8 cellular contexts compared by ENCODE assay signal in genomic region chrX:134548844-134549205, GRCh38.
DNase-seq lines count a peak whose midpoint lies in the region; ATAC-seq and TF ChIP-seq lines count a peak whose summit lies in the region.

No MANE protein-coding gene starts in this region.

- H4K20me1 ChIP-seq in BLaER1, result peaks cover 57% of the 10 kb centered on the region

- peaks cover 45% of the 10 kb centered on the region for H3K27me3 Mint-ChIP-seq in dendritic cell treated with granulocyte-macrophage colony-stimulating factor and Interleukin-4, amounts not matched to agents 40 ng/mL and 50 ng/mL, for 4 days
- peaks cover 44% of the 10 kb centered on the region for H3K27me3 Mint-ChIP-seq in neural crest cell (ENCODE audit: low read depth)

- H3K4me1 Mint-ChIP-seq in dendritic cell treated with granulocyte-macrophage colony-stimulating factor and Interleukin-4, amounts not matched to agents 40 ng/mL and 50 ng/mL, for 4 days (ENCODE audit: low read depth), result peaks cover 31% of the 10 kb centered on the region
- peaks cover 35% of the 10 kb centered on the region for H3K4me1 Mint-ChIP-seq in neural crest cell

- peaks cover 18% of the 10 kb centered on the region; the same call in 1 of the 2 replicates for H3K4me1 ChIP-seq in BLaER1
- H3K4me1 ChIP-seq in aorta (ENCODE audit: control insufficient read depth in 1 of 2, insufficient read depth in 2 of 2, low read length in 2 of 2), result no peaks in the 10 kb centered on the region

- ATAC-seq in aorta (ENCODE audit: low FRiP score), result no peak

- WGBS in aorta, 2 donors, result 2 to 33% methylated on average over 17 of the region's 17 CpGs

- H3K27ac ChIP-seq in BLaER1, result no peak overlapping the region
- H3K27ac ChIP-seq in KOPT-K1 (ENCODE audit: low read depth, low read length, poor library complexity, severe bottlenecking), result peak overlapping the region; percentile 78
- no peak overlapping the region for H3K27ac ChIP-seq in aorta (ENCODE audit: low read depth in 1 of 2, low read length in 2 of 2)

- intact Hi-C loops in dendritic cell treated with granulocyte-macrophage colony-stimulating factor and Interleukin-4, amounts not matched to agents 40 ng/mL and 50 ng/mL, for 4 days (cut with micrococcal nuclease), result no loop called here
- intact Hi-C loops in aorta (cut with DNase I), result no loop called here

- H3K4me3 ChIP-seq in BLaER1 (peak overlapping the region; percentile 62), aorta (ENCODE audit: low read length in 2 of 2) (peak overlapping the region in 1 of 2 donors; percentile 17)

- no peak for TF ChIP-seq CTCF in neural crest cell (conservative IDR thresholded peaks at IDR 0.05)

- H3K27me3 ChIP-seq in BLaER1 (peaks cover 100% of the 10 kb centered on the region), aorta (ENCODE audit: control insufficient read depth in 1 of 2, insufficient read depth in 2 of 2, low read length in 1 of 2) (no peaks in the 10 kb centered on the region)

- DNase-seq in neural crest cell (ENCODE audit: low read depth, low spot score) (no peak), aorta (no peak), inferior parietal cortex (ENCODE audit: extremely low spot score) (no peak), cortex of kidney (lab: John Stamatoyannopoulos, UW) (no peak), NCI-H226 (no peak)

- H3K27ac Mint-ChIP-seq in dendritic cell treated with granulocyte-macrophage colony-stimulating factor and Interleukin-4, amounts not matched to agents 40 ng/mL and 50 ng/mL, for 4 days, result peak overlapping the region; percentile 99
- peak overlapping the region; percentile 93 for H3K27ac Mint-ChIP-seq in neural crest cell (ENCODE audit: unreplicated experiment)

- peaks cover 30% of the 10 kb centered on the region for H3K36me3 Mint-ChIP-seq in dendritic cell treated with granulocyte-macrophage colony-stimulating factor and Interleukin-4, amounts not matched to agents 40 ng/mL and 50 ng/mL, for 4 days (ENCODE audit: low read depth)
- no peaks in the 10 kb centered on the region for H3K36me3 Mint-ChIP-seq in neural crest cell (ENCODE audit: low read depth)

- H3K4me3 Mint-ChIP-seq in dendritic cell treated with granulocyte-macrophage colony-stimulating factor and Interleukin-4, amounts not matched to agents 40 ng/mL and 50 ng/mL, for 4 days, result peak overlapping the region; percentile 95
- H3K4me3 Mint-ChIP-seq in neural crest cell, result peak overlapping the region; percentile 94

- H3K9me3 ChIP-seq in BLaER1, result peaks cover 24% of the 10 kb centered on the region
- H3K9me3 ChIP-seq in KOPT-K1 (ENCODE audit: insufficient read depth, low read length, poor library complexity, severe bottlenecking), result no peaks in the 10 kb centered on the region
- H3K9me3 ChIP-seq in aorta (ENCODE audit: control insufficient read depth, low read length), result no peaks in the 10 kb centered on the region

- no peak overlapping the region for H3K9ac ChIP-seq in BLaER1

- H3K9me3 Mint-ChIP-seq in dendritic cell treated with granulocyte-macrophage colony-stimulating factor and Interleukin-4, amounts not matched to agents 40 ng/mL and 50 ng/mL, for 4 days, result no peaks in the 10 kb centered on the region
- H3K9me3 Mint-ChIP-seq in neural crest cell, result no peaks in the 10 kb centered on the region

- H3K4me2 ChIP-seq in BLaER1, result peak overlapping the region; percentile 85

- H3K36me3 ChIP-seq in BLaER1 (no peaks in the 10 kb centered on the region), KOPT-K1 (ENCODE audit: insufficient read depth, low read length) (peaks cover 19% of the 10 kb centered on the region), aorta (ENCODE audit: control insufficient read depth in 1 of 2, insufficient read depth in 2 of 2, low read length in 1 of 2) (no peaks in the 10 kb centered on the region)
